8 cellular contexts compared by ENCODE assay signal in genomic region chrX:103608305-103608963, GRCh38. TPM values are rescaled to one million over a fixed set of nuclear protein-coding genes. Genes with fewer than 3 reads are reported as not detected.
DNase-seq lines count a peak whose midpoint lies in the region; ATAC-seq and TF ChIP-seq lines count a peak whose summit lies in the region.

No MANE protein-coding gene starts in this region.

- 10% methylated on average over 21 of the region's 21 CpGs for WGBS in urinary bladder

- H3K27me3 Mint-ChIP-seq in central memory CD8-positive, alpha-beta T cell = no peaks in the 10 kb centered on the region

- no peaks in the 10 kb centered on the region for H3K9me3 Mint-ChIP-seq in central memory CD8-positive, alpha-beta T cell

- H3K4me3 Mint-ChIP-seq in central memory CD8-positive, alpha-beta T cell = peak overlapping the region; percentile 75

- peaks cover 11% of the 10 kb centered on the region; the same call in 1 of the 2 replicates for H3K4me1 ChIP-seq in HUES6 (ENCODE audit: control insufficient read depth, insufficient read depth, low read length)
- no peaks in the 10 kb centered on the region for H3K4me1 ChIP-seq in urinary bladder (ENCODE audit: insufficient read depth)

- no peaks in the 10 kb centered on the region for H3K9me3 ChIP-seq in HUES6 (ENCODE audit: control insufficient read depth, insufficient read depth, low read depth, low read length)

- H3K36me3 Mint-ChIP-seq in central memory CD8-positive, alpha-beta T cell (ENCODE audit: insufficient read depth) = peaks cover 3% of the 10 kb centered on the region

- ATAC-seq in GM18907 (IDR thresholded peaks at IDR 0.05; ENCODE audit: unreplicated experiment) (peak; percentile 32), HG02840 (IDR thresholded peaks at IDR 0.05; ENCODE audit: low FRiP score, unreplicated experiment) (no peak)
- no peak for ATAC-seq in central memory CD8-positive, alpha-beta T cell (replicated peaks; ENCODE audit: extremely low read depth, poor library complexity, severe bottlenecking)

- H3K4me3 ChIP-seq in HUES6 (ENCODE audit: low read depth, low read length) (peak overlapping the region; percentile 78), urinary bladder (ENCODE audit: low read depth, low read length) (peak overlapping the region; percentile 77)

- H3K27ac Mint-ChIP-seq in central memory CD8-positive, alpha-beta T cell (ENCODE audit: low read depth) = peak overlapping the region; percentile 85

- no peak for TF ChIP-seq CTCF in 22Rv1 (IDR thresholded peaks at IDR 0.05)

- H3K27me3 ChIP-seq in HUES6 (ENCODE audit: control insufficient read depth, insufficient read depth, low read length) = peaks cover 40% of the 10 kb centered on the region

- H3K36me3 ChIP-seq in HUES6 (ENCODE audit: control insufficient read depth, insufficient read depth, low read length) = peaks cover 4% of the 10 kb centered on the region; the same call in 1 of the 2 replicates
- H3K36me3 ChIP-seq in urinary bladder (ENCODE audit: insufficient read depth) = no peaks in the 10 kb centered on the region

- H3K9ac ChIP-seq in HUES6 (ENCODE audit: low read length) = peak overlapping the region; percentile 70

- no peak for DNase-seq in central memory CD8-positive, alpha-beta T cell (ENCODE audit: low spot score in 2 of 2)
- DNase-seq in medulla oblongata (ENCODE audit: extremely low spot score) (peak; percentile 11), AG08396 (ENCODE audit: low spot score) (no peak)

- H3K4me1 Mint-ChIP-seq in central memory CD8-positive, alpha-beta T cell = peaks cover 8% of the 10 kb centered on the region

- peak overlapping the region; percentile 44 for H3K27ac ChIP-seq in 22Rv1
- no peak overlapping the region; the same call in 1 of the 2 replicates for H3K27ac ChIP-seq in HUES6 (ENCODE audit: low read depth, low read length)
- H3K27ac ChIP-seq in urinary bladder (ENCODE audit: low read depth) = peak overlapping the region; percentile 97

RNA-seq across cellular contexts. Expression of gene TCEAL3, which starts 0.7 kb away (rescaled TPM):
- 8.8 TPM for total RNA-seq in urinary bladder
- polyA plus RNA-seq in urinary bladder = 153 TPM

RNA-seq across cellular contexts. Expression of gene TCEAL1, which starts 20.3 kb away (rescaled TPM):
- 48.1 TPM for total RNA-seq in urinary bladder
- 243 TPM for polyA plus RNA-seq in urinary bladder

RNA-seq across cellular contexts. Expression of gene TCEAL4, which starts 23.1 kb away (rescaled TPM):
- 42.0 TPM for total RNA-seq in urinary bladder
- 620 TPM for polyA plus RNA-seq in urinary bladder
